Comparison of ENCODE assay signal across 13 cellular contexts in genomic region chr6:154458565-154459475, GRCh38. TPM values are rescaled to one million over a fixed set of nuclear protein-coding genes. Genes with fewer than 3 reads are reported as not detected.
A peak's percentile ranks its signal among the peaks of the same experiment; 100 is the strongest.
DNase-seq lines count a peak whose midpoint lies in the region; ATAC-seq, FAIRE-seq and TF ChIP-seq lines count a peak whose summit lies in the region.
"Had no signal": no experiment of that assay in that cellular context is flagged by ENCODE, and none has a peak within 500 bp of the region (broad histone marks: within the 10 kb centered on the region; RNA-seq: fewer than 3 reads in every experiment).

No MANE protein-coding gene starts in this region.

- no peaks in the 10 kb centered on the region for H3K9me3 Mint-ChIP-seq in MCF 10A (ENCODE audit: unreplicated experiment)
- no peaks in the 10 kb centered on the region for H3K9me3 Mint-ChIP-seq in type B pancreatic cell
- H3K9me3 Mint-ChIP-seq: immature natural killer cell, naive B cell had no signal

- H3K36me3 ChIP-seq in breast epithelium: no peaks in the 10 kb centered on the region
- no peaks in the 10 kb centered on the region; a peak in 2 of 5 replicates for H3K36me3 ChIP-seq in HepG2 (replicated peaks in 1 of 2; ENCODE audit: control insufficient read depth in 1 of 2, insufficient read depth in 2 of 2, low read length in 2 of 2)

- H3K4me3 ChIP-seq in breast epithelium (no peak overlapping the region), HepG2 (replicated peaks in 1 of 3; ENCODE audit: insufficient read depth in 1 of 3, low read depth in 2 of 3, low read length in 3 of 3) (no peak overlapping the region)

- CTCF ChIA-PET in MCF 10A (lab: Yijun Ruan, JAX): interaction anchor here (0.5 to 3.7 kb wide), 9 partner anchors 8 to 317 kb away, joined by 3 to 26 read pairs (median 4); no protein-coding TSS in a partner anchor
- CTCF ChIA-PET in HepG2 (lab: Yijun Ruan, JAX; ENCODE audit: low intra/inter-chr PET ratio, low total read pairs): no interaction called here

- no peak overlapping the region for H3K9ac ChIP-seq in HepG2 (ENCODE audit: insufficient read depth, low read depth, low read length)

- H3K27me3 Mint-ChIP-seq in MCF 10A (ENCODE audit: insufficient read depth, unreplicated experiment) (no peaks in the 10 kb centered on the region), type B pancreatic cell (no peaks in the 10 kb centered on the region)

- DNase-seq in MCF 10A (ENCODE audit: unreplicated experiment): no peak
- no peak for DNase-seq in breast epithelium (ENCODE audit: low spot score in 2 of 2)
- DNase-seq in HepG2 (ENCODE audit: low spot score): no peak
- DNase-seq in type B pancreatic cell (ENCODE audit: extremely low spot score, unreplicated experiment): no peak
- no peak for DNase-seq in activated CD8-positive, alpha-beta memory T cell treated with anti-CD3 and anti-CD28 coated beads, Interleukin-2, amount 50 U/mL, for 4 hours
- DNase-seq in activated CD4-positive, alpha-beta T cell treated with anti-CD3 and anti-CD28 coated beads, Interleukin-2, amount 50 U/mL, for 1 hour: no peak
- DNase-seq in NCI-H2196 (lab: John Stamatoyannopoulos, UW; ENCODE audit: unreplicated experiment): no peak
- DNase-seq: activated CD4-positive, CD25-positive, alpha-beta regulatory T cell; immature natural killer cell; Kasumi-1; naive B cell had no signal

- H3K79me2 ChIP-seq in HepG2 (ENCODE audit: insufficient read depth, low read length): peaks cover 88% of the 10 kb centered on the region

- ATAC-seq in HepG2: no peak
- ATAC-seq: Right ventricle myocardium inferior had no signal

- no peaks in the 10 kb centered on the region for H4K20me1 ChIP-seq in HepG2 (ENCODE audit: insufficient read depth, low read length)

- no peaks in the 10 kb centered on the region for H3K27me3 ChIP-seq in breast epithelium
- H3K27me3 ChIP-seq in HepG2 (ENCODE audit: control insufficient read depth in 1 of 2, insufficient read depth in 2 of 2, low read length in 2 of 2): no peaks in the 10 kb centered on the region

- FAIRE-seq in HepG2 (lab: Jason Lieb, UNC): no peak

- no peak for TF ChIP-seq CTCF in MCF 10A (IDR thresholded peaks at IDR 0.05; ENCODE audit: unreplicated experiment)
- TF ChIP-seq CTCF in breast epithelium (IDR thresholded peaks at IDR 0.05): no peak
- no peak for TF ChIP-seq CTCF in VCaP (conservative IDR thresholded peaks at IDR 0.05)
- no peak for TF ChIP-seq CTCF in HepG2 (CRISPR knock-in tag; IDR thresholded peaks at IDR 0.05)
- no peak for TF ChIP-seq CTCF in type B pancreatic cell (conservative IDR thresholded peaks at IDR 0.05)

- no peaks in the 10 kb centered on the region for H3K36me3 Mint-ChIP-seq in MCF 10A (ENCODE audit: insufficient read depth, unreplicated experiment)
- peaks cover 6% of the 10 kb centered on the region for H3K36me3 Mint-ChIP-seq in type B pancreatic cell
- H3K36me3 Mint-ChIP-seq: immature natural killer cell, naive B cell had no signal

- 92% methylated on average over 8 of the region's 8 CpGs for WGBS in HepG2 (ENCODE audit: low lambda C conversion rate)

- peak overlapping the region; percentile 18; the same call in 1 of the 2 replicates for H3K4me2 ChIP-seq in HepG2 (ENCODE audit: low read depth, low read length)

- H3K4me3 Mint-ChIP-seq in MCF 10A (ENCODE audit: unreplicated experiment) (no peak overlapping the region), type B pancreatic cell (no peak overlapping the region)
- H3K4me3 Mint-ChIP-seq: immature natural killer cell, naive B cell had no signal

- intact Hi-C loops in MCF 10A (cut with micrococcal nuclease) (loop anchor here (1.0 kb wide), 1 partner anchor 182 kb away; no protein-coding TSS in a partner anchor), breast epithelium (cut with DNase I; ENCODE audit: low total_unique reads) (no loop called here), HepG2 (cut with micrococcal nuclease; ENCODE audit: unreplicated experiment) (no loop called here)

- H3K4me1 Mint-ChIP-seq in MCF 10A (ENCODE audit: insufficient read depth, unreplicated experiment): peaks cover 33% of the 10 kb centered on the region
- H3K4me1 Mint-ChIP-seq in type B pancreatic cell (ENCODE audit: unreplicated experiment): peaks cover 39% of the 10 kb centered on the region
- H3K4me1 Mint-ChIP-seq: immature natural killer cell, naive B cell had no signal

- no TSS peak for BruUV-seq in MCF 10A (replicated peaks; lab: Mats Ljungman, UMichigan)
- no TSS peak for BruUV-seq in HepG2 (replicated peaks; lab: Mats Ljungman, UMichigan)

- TF ChIP-seq POLR2A in breast epithelium (IDR thresholded peaks at IDR 0.05): no peak
- TF ChIP-seq POLR2A in HepG2 (IDR thresholded peaks at IDR 0.05; ENCODE audit: insufficient read depth in 1 of 2, low read depth in 2 of 2, low read length in 2 of 2): no peak

- TF ChIP-seq EP300 in HepG2 (IDR thresholded peaks at IDR 0.05; ENCODE audit: low read depth in 2 of 2, low read length in 2 of 2) (no peak), HepG2 (CRISPR knock-in tag; IDR thresholded peaks at IDR 0.05; ENCODE audit: borderline replicate concordance) (no peak)

- no peaks in the 10 kb centered on the region for H3K4me1 ChIP-seq in breast epithelium
- peaks cover 76% of the 10 kb centered on the region for H3K4me1 ChIP-seq in HepG2 (ENCODE audit: insufficient read depth, low read length)

- TF ChIP-seq RAD21 in HepG2 (CRISPR knock-in tag; IDR thresholded peaks at IDR 0.05): no peak

- POLR2A ChIA-PET in MCF 10A (lab: Yijun Ruan, JAX) (interaction anchor here (0.7 to 1.6 kb wide), 5 partner anchors 13 to 655 kb away, joined by 3 to 5 read pairs (median 3); no protein-coding TSS in a partner anchor), HepG2 (lab: Yijun Ruan, JAX) (interaction anchor here (0.7 to 4.7 kb wide), 6 partner anchors 10 to 51 kb away, joined by 3 to 48 read pairs (median 3); partner anchors contain the start of gene CNKSR3)

- H3K27ac Mint-ChIP-seq in MCF 10A (ENCODE audit: low read depth, unreplicated experiment): peak overlapping the region; percentile 89
- H3K27ac Mint-ChIP-seq in type B pancreatic cell: peak overlapping the region; percentile 34
- H3K27ac Mint-ChIP-seq: immature natural killer cell, naive B cell had no signal

- no peaks in the 10 kb centered on the region for H3K9me3 ChIP-seq in breast epithelium
- no peaks in the 10 kb centered on the region for H3K9me3 ChIP-seq in HepG2 (ENCODE audit: low read length)

- in situ Hi-C loops in HepG2 (cut with HindIII; ENCODE audit: extremely low pct_ligation_motif_present, low pct_unique_long_range_greater_than_20kb): no loop called here

- H2AFZ ChIP-seq in HepG2 (ENCODE audit: low read length): no peak overlapping the region

- peak overlapping the region in 1 of 2 donors; percentile 37 for H3K27ac ChIP-seq in breast epithelium
- H3K27ac ChIP-seq in VCaP: peak overlapping the region; percentile 85
- H3K27ac ChIP-seq in HepG2 (ENCODE audit: extremely low read length, insufficient read depth, low read length): peak overlapping the region; percentile 81

TF ChIP-seq in HepG2, 621 proteins besides CTCF, POLR2A, EP300 and RAD21:
- TF ChIP-seq ZNF512 (CRISPR knock-in tag; IDR thresholded peaks at IDR 0.05): peak; percentile 8; the same call in 1 of the 2 replicates
- no peak for TF ChIP-seq PRMT3 (CRISPR knock-in tag; IDR thresholded peaks at IDR 0.05; ENCODE audit: borderline replicate concordance, low read depth)
TF ChIP-seq in HepG2: peak in this region for 1.

RNA-seq across cellular contexts. Expression of gene CNKSR3, which starts 51.7 kb away (rescaled TPM):
- total RNA-seq in MCF 10A (2022): 3.9 and 4.8 TPM in 2 replicates
- total RNA-seq in breast epithelium: 1 to 10 TPM; 2.1 to 8.6 (median 5.2) TPM
- 38.3 and 38.6 TPM in 2 replicates for total RNA-seq in HepG2 (2016; rRNA removed; fragmentation: Illumina TruSeq; extraction: Trizol)
- total RNA-seq in HepG2 (2016; cell fraction: cytosol; rRNA removed; fragmentation: Illumina TruSeq; extraction: Trizol; ENCODE audit: low read depth): 18.4 and 19.1 TPM in 2 replicates
- 32.0 and 35.6 TPM in 2 replicates for total RNA-seq in HepG2 (2016; cell fraction: insoluble cytoplasmic fraction; rRNA removed; fragmentation: Illumina TruSeq; extraction: Trizol)
- 26.6 and 26.7 TPM in 2 replicates for total RNA-seq in HepG2 (2016; cell fraction: membrane; rRNA removed; fragmentation: Illumina TruSeq; extraction: Trizol)
- 20.9 and 24.2 TPM in 2 replicates for total RNA-seq in HepG2 (2016; cell fraction: nucleus; rRNA removed; fragmentation: Illumina TruSeq; extraction: Trizol)
- 9.2 and 9.8 TPM in 2 replicates for polyA plus RNA-seq in HepG2 (2011; rRNA removed)
- polyA plus RNA-seq in HepG2 (2011; cell fraction: cytosol; rRNA removed): 6.3 and 7.8 TPM in 2 replicates
- 8.2 and 9.9 TPM in 2 replicates for polyA plus RNA-seq in HepG2 (2011; cell fraction: nucleus; rRNA removed)
- 26.2 and 28.1 TPM in 2 replicates for polyA plus RNA-seq in HepG2 (2012)
- polyA plus RNA-seq in HepG2 (2016; cell fraction: cytosol; fragmentation: Illumina TruSeq; extraction: Trizol; ENCODE audit: low read depth): 2.8 and 4.0 TPM in 2 replicates
- 31.5 and 36.8 TPM in 2 replicates for polyA plus RNA-seq in HepG2 (2016; cell fraction: insoluble cytoplasmic fraction; fragmentation: Illumina TruSeq; extraction: Trizol; ENCODE audit: low read depth)
- 12.5 and 12.6 TPM in 2 replicates for polyA plus RNA-seq in HepG2 (2016; cell fraction: membrane; fragmentation: Illumina TruSeq; extraction: Trizol; ENCODE audit: low read depth)
- 27.9 and 29.1 TPM in 2 replicates for polyA plus RNA-seq in HepG2 (2016; cell fraction: nucleus; fragmentation: Illumina TruSeq; extraction: Trizol; ENCODE audit: insufficient read depth, low read depth)
- 1.5 and 15.6 TPM in 2 replicates for polyA minus RNA-seq in HepG2 (2011; rRNA and poly(A)+ RNA removed; ENCODE audit: low replicate concordance)
- 9.9 TPM in 2 replicates for polyA minus RNA-seq in HepG2 (2011; cell fraction: cytosol; rRNA and poly(A)+ RNA removed)
- 17.1 and 21.3 TPM in 2 replicates for polyA minus RNA-seq in HepG2 (2011; cell fraction: nucleus; rRNA and poly(A)+ RNA removed)
- total RNA-seq in type B pancreatic cell (ENCODE audit: low replicate concordance): 18.4 and 31.0 TPM in 2 replicates
